34 cellular contexts compared by ENCODE assay signal in the genomic region with DNA sequence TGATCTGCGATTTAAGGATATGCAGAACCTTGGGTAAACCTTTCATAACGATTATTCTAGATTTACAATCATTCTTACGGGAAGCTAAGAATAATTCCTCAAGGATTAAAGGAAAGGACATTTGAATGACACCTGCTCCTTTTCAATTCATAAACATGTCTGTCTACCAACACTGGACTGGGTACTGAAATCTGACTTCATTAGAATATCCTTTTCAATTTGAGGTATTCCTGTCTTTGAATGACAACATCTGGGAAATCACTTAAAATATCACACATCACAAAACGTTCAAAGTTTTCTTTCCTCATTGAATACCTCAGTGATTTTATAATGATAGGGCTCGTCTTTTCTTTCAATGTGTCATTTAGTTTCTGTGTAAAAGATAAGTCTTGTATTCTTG.
DNase-seq lines count a peak whose midpoint lies in the region; ATAC-seq, FAIRE-seq and TF ChIP-seq lines count a peak whose summit lies in the region.
"Had no signal": no experiment of that assay in that cellular context is flagged by ENCODE, and none has a peak within 500 bp of the region (broad histone marks: within the 10 kb centered on the region; RNA-seq: fewer than 3 reads in every experiment).

No MANE protein-coding gene starts in this region.

- no peaks in the 10 kb centered on the region for H3K9me2 ChIP-seq in neural cell (ENCODE audit: insufficient read depth, low read length)

- H3K27me3 ChIP-seq in neural cell (ENCODE audit: insufficient read depth, low read depth, low read length) = no peaks in the 10 kb centered on the region
- H3K27me3 ChIP-seq in pancreas = peaks cover 0 to 11% (median 0%) of the 10 kb centered on the region in 4 donors
- H3K27me3 ChIP-seq: BE2C had no signal

- no peak for ATAC-seq in A549
- no peak for ATAC-seq in pancreas
- no peak for ATAC-seq in HG03469 (IDR thresholded peaks at IDR 0.05; ENCODE audit: unreplicated experiment)
- ATAC-seq in HG03520 (IDR thresholded peaks at IDR 0.05; ENCODE audit: unreplicated experiment) = no peak
- ATAC-seq: CD8-positive, alpha-beta T cell had no signal

- no peak overlapping the region for H2AFZ ChIP-seq in neural cell (ENCODE audit: low read depth, low read length)

- H3K9ac ChIP-seq in neural cell (ENCODE audit: low read length) = no peak overlapping the region
- H3K9ac ChIP-seq: BLaER1; BLaER1 treated with 17β-estradiol and CSF1 and Interleukin-3, amounts not matched to agents 10 nM and 100 nM had no signal

- H3K4me2 ChIP-seq in A549 (no peak overlapping the region), neural cell (ENCODE audit: low read length) (no peak overlapping the region)
- H3K4me2 ChIP-seq: BLaER1; BLaER1 treated with 17β-estradiol and CSF1 and Interleukin-3, amounts not matched to agents 10 nM and 100 nM had no signal

- H3K9me3 ChIP-seq in A549 = no peaks in the 10 kb centered on the region
- no peaks in the 10 kb centered on the region for H3K9me3 ChIP-seq in neural cell (ENCODE audit: low read length)
- no peaks in the 10 kb centered on the region for H3K9me3 ChIP-seq in pancreas
- H3K9me3 ChIP-seq: BE2C, BLaER1, Caco-2 had no signal

- H3K4me1 ChIP-seq in A549 (no peaks in the 10 kb centered on the region), pancreas (no peaks in the 10 kb centered on the region)
- H3K4me1 ChIP-seq: BE2C; BLaER1; BLaER1 treated with 17β-estradiol and CSF1 and Interleukin-3, amounts not matched to agents 10 nM and 100 nM; Caco-2 had no signal

- H3K79me2 ChIP-seq in neural cell (replicated peaks; ENCODE audit: insufficient read depth, low read length) = no peaks in the 10 kb centered on the region

- TF ChIP-seq EP300 in A549 (IDR thresholded peaks at IDR 0.05) = no peak
- peak; percentile 52 for TF ChIP-seq EP300 in neural cell (conservative IDR thresholded peaks at IDR 0.05; ENCODE audit: poor library complexity, severe bottlenecking)

- TF ChIP-seq CTCF in A549 (IDR thresholded peaks at IDR 0.05) (no peak), neural cell (IDR thresholded peaks at IDR 0.05; ENCODE audit: poor library complexity, severe bottlenecking) (no peak), pancreas (IDR thresholded peaks at IDR 0.05) (no peak), foreskin fibroblast (IDR thresholded peaks at IDR 0.05; ENCODE audit: low read depth, low read length) (no peak)

- TF ChIP-seq POLR2A in A549 (IDR thresholded peaks at IDR 0.05; ENCODE audit: low read length) = no peak

- WGBS in A549 (ENCODE audit: missing lambda C conversion rate) = 4% methylated on average over 5 of the region's 5 CpGs
- WGBS in pancreas, 2 donors = 27 to 29% methylated on average over 5 of the region's 5 CpGs

- TF ChIP-seq RAD21 in A549 (conservative IDR thresholded peaks at IDR 0.05 in 1 of 2, IDR thresholded peaks at IDR 0.05 in 1 of 2) = no peak
- no peak for TF ChIP-seq RAD21 in neural cell (conservative IDR thresholded peaks at IDR 0.05)

- H3K4me3 ChIP-seq in A549 (no peak overlapping the region), neural cell (ENCODE audit: low read length) (no peak overlapping the region), pancreas (no peak overlapping the region), foreskin fibroblast (ENCODE audit: low read depth in 1 of 2, low read length in 2 of 2) (no peak overlapping the region)
- H3K4me3 ChIP-seq: BLaER1; BLaER1 treated with 17β-estradiol and CSF1 and Interleukin-3, amounts not matched to agents 10 nM and 100 nM had no signal

- CTCF ChIA-PET in A549 (lab: Yijun Ruan, JAX) = no interaction called here

- no peak for DNase-seq in A549 (ENCODE audit: low read depth in 1 of 2, low spot score in 1 of 2)
- DNase-seq in pancreas = no peak
- no peak for DNase-seq in foreskin fibroblast
- DNase-seq in stimulated activated CD4-positive, alpha-beta T cell treated with anti-CD3 and anti-CD28 coated beads, Interleukin-2, amount 100 ng/mL, for 24 hours = no peak
- DNase-seq: 8988T; ACHN; AML-193; BE2C; C1 segment of cervical spinal cord; Caco-2; Calu3; CD4-positive, alpha-beta memory T cell; CD4-positive, alpha-beta T cell; CD4-positive, CD25-positive, alpha-beta regulatory T cell; CD8-positive, alpha-beta memory T cell; CD8-positive, alpha-beta T cell; COR-L47; DMS 273 treated with DMSO at 0.1 percent for 48 hours; DMS153; DMS53; DMS79; DMS79 treated with DMSO at 0.1 percent for 48 hours; DND-41; EL had no signal

- H3K36me3 ChIP-seq in neural cell (ENCODE audit: insufficient read depth, low read length) (no peaks in the 10 kb centered on the region), pancreas (no peaks in the 10 kb centered on the region)
- H3K36me3 ChIP-seq: BE2C; BLaER1; BLaER1 treated with 17β-estradiol and CSF1 and Interleukin-3, amounts not matched to agents 10 nM and 100 nM had no signal

- POLR2A ChIA-PET in A549 (lab: Yijun Ruan, JAX) = no interaction called here

- intact Hi-C loops in pancreas (cut with DNase I) = loop anchor here in 1 of 3 donors (10.0 kb wide), 1 partner anchor 62 kb away; no protein-coding TSS in a partner anchor

- no peak overlapping the region for H3K27ac ChIP-seq in A549
- no peak overlapping the region for H3K27ac ChIP-seq in neural cell (ENCODE audit: low read length)
- H3K27ac ChIP-seq in pancreas = no peak overlapping the region
- H3K27ac ChIP-seq: 22Rv1; BLaER1; BLaER1 treated with 17β-estradiol and CSF1 and Interleukin-3, amounts not matched to agents 10 nM and 100 nM; C4-2B had no signal

- no peaks in the 10 kb centered on the region for H4K20me1 ChIP-seq in neural cell (ENCODE audit: insufficient read depth)
- H4K20me1 ChIP-seq: BLaER1; BLaER1 treated with 17β-estradiol and CSF1 and Interleukin-3, amounts not matched to agents 10 nM and 100 nM had no signal

- FAIRE-seq in A549 (lab: Jason Lieb, UNC) (peak; percentile 91), colon (lab: Jason Lieb, UNC) (peak; percentile 88), pancreas (lab: Jason Lieb, UNC) (peak; percentile 78)
- FAIRE-seq: A204.1, D721Med had no signal

- no peaks in the 10 kb centered on the region for H3F3A ChIP-seq in neural cell (ENCODE audit: insufficient read depth, low read length, poor library complexity, severe bottlenecking)

TF ChIP-seq in A549, 52 proteins besides CTCF, POLR2A, EP300 and RAD21 (continues in another document):
- TF ChIP-seq PHF8 (IDR thresholded peaks at IDR 0.05; ENCODE audit: borderline replicate concordance, low read depth) (no peak), BHLHE40 (IDR thresholded peaks at IDR 0.05; ENCODE audit: low read depth, low read length) (no peak), CBX2 (IDR thresholded peaks at IDR 0.05; ENCODE audit: borderline replicate concordance, low read depth) (no peak), MAZ (IDR thresholded peaks at IDR 0.05; ENCODE audit: borderline replicate concordance, low read depth, low read length) (no peak), ZFP36 (IDR thresholded peaks at IDR 0.05; ENCODE audit: borderline replicate concordance, partially characterized antibody) (no peak), JUN (IDR thresholded peaks at IDR 0.05) (no peak), CEBPB (IDR thresholded peaks at IDR 0.05) (no peak), NPAS2 (CRISPR knock-in tag; IDR thresholded peaks at IDR 0.05; ENCODE audit: borderline replicate concordance) (no peak), MAFK (IDR thresholded peaks at IDR 0.05; ENCODE audit: partially characterized antibody) (no peak), RNF2 (IDR thresholded peaks at IDR 0.05; ENCODE audit: borderline replicate concordance, low read depth) (no peak)
- TF ChIP-seq, protein P1, sequence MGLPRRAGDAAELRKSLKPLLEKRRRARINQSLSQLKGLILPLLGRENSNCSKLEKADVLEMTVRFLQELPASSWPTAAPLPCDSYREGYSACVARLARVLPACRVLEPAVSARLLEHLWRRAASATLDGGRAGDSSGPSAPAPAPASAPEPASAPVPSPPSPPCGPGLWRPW (IDR thresholded peaks at IDR 0.05) = no peak
- TF ChIP-seq, protein P2, sequence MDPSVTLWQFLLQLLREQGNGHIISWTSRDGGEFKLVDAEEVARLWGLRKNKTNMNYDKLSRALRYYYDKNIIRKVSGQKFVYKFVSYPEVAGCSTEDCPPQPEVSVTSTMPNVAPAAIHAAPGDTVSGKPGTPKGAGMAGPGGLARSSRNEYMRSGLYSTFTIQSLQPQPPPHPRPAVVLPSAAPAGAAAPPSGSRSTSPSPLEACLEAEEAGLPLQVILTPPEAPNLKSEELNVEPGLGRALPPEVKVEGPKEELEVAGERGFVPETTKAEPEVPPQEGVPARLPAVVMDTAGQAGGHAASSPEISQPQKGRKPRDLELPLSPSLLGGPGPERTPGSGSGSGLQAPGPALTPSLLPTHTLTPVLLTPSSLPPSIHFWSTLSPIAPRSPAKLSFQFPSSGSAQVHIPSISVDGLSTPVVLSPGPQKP (IDR thresholded peaks at IDR 0.05; ENCODE audit: low read depth, low read length) = no peak

TF ChIP-seq in neural cell, 6 proteins besides CTCF, POLR2A, EP300 and RAD21:
- TF ChIP-seq, protein P3, sequence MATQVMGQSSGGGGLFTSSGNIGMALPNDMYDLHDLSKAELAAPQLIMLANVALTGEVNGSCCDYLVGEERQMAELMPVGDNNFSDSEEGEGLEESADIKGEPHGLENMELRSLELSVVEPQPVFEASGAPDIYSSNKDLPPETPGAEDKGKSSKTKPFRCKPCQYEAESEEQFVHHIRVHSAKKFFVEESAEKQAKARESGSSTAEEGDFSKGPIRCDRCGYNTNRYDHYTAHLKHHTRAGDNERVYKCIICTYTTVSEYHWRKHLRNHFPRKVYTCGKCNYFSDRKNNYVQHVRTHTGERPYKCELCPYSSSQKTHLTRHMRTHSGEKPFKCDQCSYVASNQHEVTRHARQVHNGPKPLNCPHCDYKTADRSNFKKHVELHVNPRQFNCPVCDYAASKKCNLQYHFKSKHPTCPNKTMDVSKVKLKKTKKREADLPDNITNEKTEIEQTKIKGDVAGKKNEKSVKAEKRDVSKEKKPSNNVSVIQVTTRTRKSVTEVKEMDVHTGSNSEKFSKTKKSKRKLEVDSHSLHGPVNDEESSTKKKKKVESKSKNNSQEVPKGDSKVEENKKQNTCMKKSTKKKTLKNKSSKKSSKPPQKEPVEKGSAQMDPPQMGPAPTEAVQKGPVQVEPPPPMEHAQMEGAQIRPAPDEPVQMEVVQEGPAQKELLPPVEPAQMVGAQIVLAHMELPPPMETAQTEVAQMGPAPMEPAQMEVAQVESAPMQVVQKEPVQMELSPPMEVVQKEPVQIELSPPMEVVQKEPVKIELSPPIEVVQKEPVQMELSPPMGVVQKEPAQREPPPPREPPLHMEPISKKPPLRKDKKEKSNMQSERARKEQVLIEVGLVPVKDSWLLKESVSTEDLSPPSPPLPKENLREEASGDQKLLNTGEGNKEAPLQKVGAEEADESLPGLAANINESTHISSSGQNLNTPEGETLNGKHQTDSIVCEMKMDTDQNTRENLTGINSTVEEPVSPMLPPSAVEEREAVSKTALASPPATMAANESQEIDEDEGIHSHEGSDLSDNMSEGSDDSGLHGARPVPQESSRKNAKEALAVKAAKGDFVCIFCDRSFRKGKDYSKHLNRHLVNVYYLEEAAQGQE (IDR thresholded peaks at IDR 0.05; ENCODE audit: borderline replicate concordance) = peak; percentile 57
- TF ChIP-seq SMC3 (conservative IDR thresholded peaks at IDR 0.05; ENCODE audit: poor library complexity) (no peak), EZH2 (IDR thresholded peaks at IDR 0.05; ENCODE audit: borderline replicate concordance, insufficient read depth, low read length, poor library complexity, severe bottlenecking) (no peak)
